9 cellular contexts compared by ENCODE assay signal in the genomic region with DNA sequence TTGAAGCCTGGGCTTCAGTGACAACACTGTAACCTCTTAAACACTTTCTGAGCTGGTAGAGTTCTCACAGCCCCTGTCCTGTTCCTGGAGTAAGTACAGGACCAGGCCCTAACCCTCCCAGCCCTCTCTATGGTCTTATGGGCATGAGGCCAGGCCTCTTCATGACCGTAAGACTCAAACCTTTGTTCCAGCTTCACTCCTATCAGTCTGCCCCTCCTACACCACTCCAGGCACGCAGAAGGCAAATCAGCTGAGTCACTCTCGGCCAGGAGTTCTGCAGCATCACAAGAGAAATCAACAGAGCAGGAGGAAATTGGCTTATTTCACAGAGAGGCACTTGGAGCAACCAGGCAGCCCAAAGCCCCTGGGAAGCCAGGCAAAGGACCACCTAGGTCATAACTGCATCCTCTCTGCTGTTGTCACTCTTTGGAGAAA. TPM values are rescaled to one million over a fixed set of nuclear protein-coding genes. Genes with fewer than 3 reads are reported as not detected.
DNase-seq lines count a peak whose midpoint lies in the region; ATAC-seq, FAIRE-seq and TF ChIP-seq lines count a peak whose summit lies in the region.
"Had no signal": no experiment of that assay in that cellular context is flagged by ENCODE, and none has a peak within 500 bp of the region (broad histone marks: within the 10 kb centered on the region; RNA-seq: fewer than 3 reads in every experiment).

No MANE protein-coding gene starts in this region.

- 0% methylated on average over 3 of the region's 3 CpGs for WGBS in HepG2 (ENCODE audit: low lambda C conversion rate)
- 26% methylated on average over 3 of the region's 3 CpGs for WGBS in right lobe of liver (ENCODE audit: insufficient coverage, low coverage, low lambda C conversion rate, missing lambda C conversion rate)
- WGBS in heart left ventricle, 4 donors: 8 to 21% (median 13%) methylated on average over 3 of the region's 3 CpGs

- peak overlapping the region; percentile 67 for H3K4me2 ChIP-seq in HepG2 (ENCODE audit: low read depth, low read length)
- H3K4me2 ChIP-seq: BLaER1 treated with 17β-estradiol and CSF1 and Interleukin-3, amounts not matched to agents 10 nM and 100 nM had no signal

- H3K9me3 ChIP-seq in HepG2 (ENCODE audit: low read length) (no peaks in the 10 kb centered on the region), right lobe of liver (no peaks in the 10 kb centered on the region), heart left ventricle (no peaks in the 10 kb centered on the region)
- H3K9me3 ChIP-seq: BLaER1 treated with 17β-estradiol and CSF1 and Interleukin-3, amounts not matched to agents 10 nM and 100 nM had no signal

- H3K79me2 ChIP-seq in HepG2 (ENCODE audit: insufficient read depth, low read length): no peaks in the 10 kb centered on the region

- H3K27me3 ChIP-seq in HepG2 (ENCODE audit: control insufficient read depth in 1 of 2, insufficient read depth in 2 of 2, low read length in 2 of 2) (peaks cover 1 to 3% of the 10 kb centered on the region in 2 experiments; a peak in 1 of 5 replicates), right lobe of liver (no peaks in the 10 kb centered on the region), heart left ventricle (no peaks in the 10 kb centered on the region)
- H3K27me3 ChIP-seq: BLaER1 treated with 17β-estradiol and CSF1 and Interleukin-3, amounts not matched to agents 10 nM and 100 nM had no signal

- POLR2A ChIA-PET in HepG2 (lab: Yijun Ruan, JAX): interaction anchor here (0.7 to 3.0 kb wide), 4 partner anchors 13 to 146 kb away, joined by 3 to 13 read pairs (median 4); a partner anchor contains a TSS

- peak overlapping the region in 1 of 3 experiments; percentile 10; a peak in 1 of 6 replicates for H3K4me3 ChIP-seq in HepG2 (replicated peaks in 1 of 3; ENCODE audit: insufficient read depth in 1 of 3, low read depth in 2 of 3, low read length in 3 of 3)
- H3K4me3 ChIP-seq in right lobe of liver: no peak overlapping the region
- H3K4me3 ChIP-seq in heart left ventricle: no peak overlapping the region
- H3K4me3 ChIP-seq: BLaER1 treated with 17β-estradiol and CSF1 and Interleukin-3, amounts not matched to agents 10 nM and 100 nM had no signal

- BruUV-seq in HepG2 (replicated peaks; lab: Mats Ljungman, UMichigan): no TSS peak

- peak overlapping the region; percentile 23; the same call in 1 of the 2 replicates for H3K9ac ChIP-seq in HepG2 (ENCODE audit: insufficient read depth, low read depth, low read length)
- H3K9ac ChIP-seq: BLaER1 treated with 17β-estradiol and CSF1 and Interleukin-3, amounts not matched to agents 10 nM and 100 nM had no signal

- H3K27ac Mint-ChIP-seq in chondrocyte (ENCODE audit: unreplicated experiment): no peak overlapping the region

- H3K27me3 Mint-ChIP-seq in chondrocyte (ENCODE audit: low read depth): peaks cover 33% of the 10 kb centered on the region

- H3K4me1 ChIP-seq in HepG2 (ENCODE audit: insufficient read depth, low read length) (peaks cover 22% of the 10 kb centered on the region), right lobe of liver (no peaks in the 10 kb centered on the region), heart left ventricle (peaks cover 0 to 8% (median 0%) of the 10 kb centered on the region in 12 donors)
- H3K4me1 ChIP-seq: BLaER1 treated with 17β-estradiol and CSF1 and Interleukin-3, amounts not matched to agents 10 nM and 100 nM had no signal

- no peak overlapping the region for H3K4me3 Mint-ChIP-seq in chondrocyte (ENCODE audit: unreplicated experiment)

- TF ChIP-seq EP300 in HepG2 (IDR thresholded peaks at IDR 0.05; ENCODE audit: low read depth in 2 of 2, low read length in 2 of 2): 0 out of 4 replicates have a peak, but pooled peaks of 1 of the 2 experiments have one; percentile 32
- TF ChIP-seq EP300 in HepG2 (CRISPR knock-in tag; IDR thresholded peaks at IDR 0.05; ENCODE audit: borderline replicate concordance): peak; percentile 75

- no peak overlapping the region for H3K27ac ChIP-seq in HepG2 (ENCODE audit: extremely low read length, insufficient read depth, low read length)
- no peak overlapping the region for H3K27ac ChIP-seq in right lobe of liver
- H3K27ac ChIP-seq in heart left ventricle: no peak overlapping the region
- H3K27ac ChIP-seq: BLaER1 treated with 17β-estradiol and CSF1 and Interleukin-3, amounts not matched to agents 10 nM and 100 nM had no signal

- no peaks in the 10 kb centered on the region for H3K9me3 Mint-ChIP-seq in chondrocyte (ENCODE audit: low read depth)

- ATAC-seq in HepG2 (peak; percentile 96), right lobe of liver (no peak), heart left ventricle (peak in 3 of 4 donors; percentile 49 to 80 (median 76))

- FAIRE-seq in HepG2 (lab: Jason Lieb, UNC): peak; percentile 66

- in situ Hi-C loops in HepG2 (cut with HindIII; ENCODE audit: extremely low pct_ligation_motif_present, low pct_unique_long_range_greater_than_20kb): no loop called here
- in situ Hi-C loops in SK-MEL-5 (cut with HindIII; ENCODE audit: low pct_unique_long_range_greater_than_20kb, low sequenced_read_pairs): no loop called here

- H3K4me1 Mint-ChIP-seq in chondrocyte (ENCODE audit: low read depth): peaks cover 3% of the 10 kb centered on the region

- no peak for TF ChIP-seq POLR2A in HepG2 (IDR thresholded peaks at IDR 0.05; ENCODE audit: insufficient read depth in 1 of 2, low read depth in 2 of 2, low read length in 2 of 2)
- TF ChIP-seq POLR2A in right lobe of liver (IDR thresholded peaks at IDR 0.05): no peak
- TF ChIP-seq POLR2A in heart left ventricle (IDR thresholded peaks at IDR 0.05): no peak

- CTCF ChIA-PET in HepG2 (lab: Yijun Ruan, JAX; ENCODE audit: low intra/inter-chr PET ratio, low total read pairs): no interaction called here

- TF ChIP-seq RAD21 in HepG2 (CRISPR knock-in tag; IDR thresholded peaks at IDR 0.05): no peak

- H3K36me3 ChIP-seq in HepG2 (replicated peaks in 1 of 2; ENCODE audit: control insufficient read depth in 1 of 2, insufficient read depth in 2 of 2, low read length in 2 of 2) (no peaks in the 10 kb centered on the region), right lobe of liver (no peaks in the 10 kb centered on the region), heart left ventricle (no peaks in the 10 kb centered on the region)
- H3K36me3 ChIP-seq: BLaER1 treated with 17β-estradiol and CSF1 and Interleukin-3, amounts not matched to agents 10 nM and 100 nM had no signal

- intact Hi-C loops in HepG2 (cut with micrococcal nuclease; ENCODE audit: unreplicated experiment): no loop called here
- intact Hi-C loops in right lobe of liver (cut with DNase I): no loop called here
- intact Hi-C loops in heart left ventricle (cut with DNase I): no loop called here

- H2AFZ ChIP-seq in HepG2 (ENCODE audit: low read length): peak overlapping the region; percentile 92

- TF ChIP-seq CTCF in HepG2 (CRISPR knock-in tag; IDR thresholded peaks at IDR 0.05) (no peak), right lobe of liver (IDR thresholded peaks at IDR 0.05) (no peak), heart left ventricle (IDR thresholded peaks at IDR 0.05) (no peak), chondrocyte (IDR thresholded peaks at IDR 0.05) (no peak)

- DNase-seq in HepG2 (ENCODE audit: low spot score): peak; percentile 93
- no peak for DNase-seq in right lobe of liver
- peak; percentile 85 for DNase-seq in SK-MEL-5 (ENCODE audit: low read depth, low spot score)
- peak in 3 of 5 donors; percentile 11 to 52 (median 28) for DNase-seq in heart left ventricle
- no peak for DNase-seq in activated T-cell treated with anti-CD3 and anti-CD28 coated beads for 4 hours
- no peak for DNase-seq in AML-193 (lab: John Stamatoyannopoulos, UW)
- DNase-seq in chondrocyte (ENCODE audit: low spot score): no peak
- no peak for DNase-seq in putamen (ENCODE audit: low spot score)

- H3K36me3 Mint-ChIP-seq in chondrocyte (ENCODE audit: low read depth): no peaks in the 10 kb centered on the region

- H4K20me1 ChIP-seq in HepG2 (ENCODE audit: insufficient read depth, low read length): no peaks in the 10 kb centered on the region
- H4K20me1 ChIP-seq: BLaER1 treated with 17β-estradiol and CSF1 and Interleukin-3, amounts not matched to agents 10 nM and 100 nM had no signal

TF ChIP-seq in HepG2, 621 proteins besides CTCF, POLR2A, EP300 and RAD21 (continues in another document):
- TF ChIP-seq KLF13 (CRISPR knock-in tag; IDR thresholded peaks at IDR 0.05): 0 out of 2 replicates have a peak, but pooled peaks have one; percentile 14
- TF ChIP-seq RARG (CRISPR knock-in tag; IDR thresholded peaks at IDR 0.05; ENCODE audit: low read depth): no peak
- TF ChIP-seq ZNF547 (CRISPR knock-in tag; IDR thresholded peaks at IDR 0.05): 0 out of 2 replicates have a peak, but pooled peaks have one; percentile 62

RNA-seq across cellular contexts. Expression of a gene that starts 25.3 kb away (rescaled TPM):
- 33.9 and 52.0 TPM in 2 replicates for total RNA-seq in HepG2 (2016; rRNA removed; fragmentation: Illumina TruSeq; extraction: Trizol)
- 383 and 424 TPM in 2 replicates for total RNA-seq in HepG2 (2016; cell fraction: cytosol; rRNA removed; fragmentation: Illumina TruSeq; extraction: Trizol; ENCODE audit: low read depth)
- 30.5 and 56.1 TPM in 2 replicates for total RNA-seq in HepG2 (2016; cell fraction: insoluble cytoplasmic fraction; rRNA removed; fragmentation: Illumina TruSeq; extraction: Trizol)
- 103 and 120 TPM in 2 replicates for total RNA-seq in HepG2 (2016; cell fraction: membrane; rRNA removed; fragmentation: Illumina TruSeq; extraction: Trizol)
- total RNA-seq in HepG2 (2016; cell fraction: nucleus; rRNA removed; fragmentation: Illumina TruSeq; extraction: Trizol): 105 and 132 TPM in 2 replicates
- 14.0 and 14.4 TPM in 2 replicates for polyA plus RNA-seq in HepG2 (2011; rRNA removed)
- 6.8 and 8.2 TPM in 2 replicates for polyA plus RNA-seq in HepG2 (2011; cell fraction: cytosol; rRNA removed)
- polyA plus RNA-seq in HepG2 (2011; cell fraction: nucleus; rRNA removed): 66.8 and 70.6 TPM in 2 replicates
- 21.8 and 27.4 TPM in 2 replicates for polyA plus RNA-seq in HepG2 (2012)
- polyA plus RNA-seq in HepG2 (2016; cell fraction: cytosol; fragmentation: Illumina TruSeq; extraction: Trizol; ENCODE audit: low read depth): 0.45 and 0.47 TPM in 2 replicates
- 8.5 and 8.8 TPM in 2 replicates for polyA plus RNA-seq in HepG2 (2016; cell fraction: insoluble cytoplasmic fraction; fragmentation: Illumina TruSeq; extraction: Trizol; ENCODE audit: low read depth)
- polyA plus RNA-seq in HepG2 (2016; cell fraction: membrane; fragmentation: Illumina TruSeq; extraction: Trizol; ENCODE audit: low read depth): 0.95 and 1.2 TPM in 2 replicates
- 53.6 and 57.4 TPM in 2 replicates for polyA plus RNA-seq in HepG2 (2016; cell fraction: nucleus; fragmentation: Illumina TruSeq; extraction: Trizol; ENCODE audit: insufficient read depth, low read depth)
- polyA minus RNA-seq in HepG2 (2011; rRNA and poly(A)+ RNA removed; ENCODE audit: low replicate concordance): 24.1 and 40.6 TPM in 2 replicates
- 16.1 and 19.3 TPM in 2 replicates for polyA minus RNA-seq in HepG2 (2011; cell fraction: cytosol; rRNA and poly(A)+ RNA removed)
- polyA minus RNA-seq in HepG2 (2011; cell fraction: nucleus; rRNA and poly(A)+ RNA removed): 257 and 299 TPM in 2 replicates
- total RNA-seq in right lobe of liver: 10 to 100 TPM in 5 of 6 experiments, 1 to 10 TPM in 1; 9.3 to 24.1 (median 16.6) TPM
- 23.5 and 27.7 TPM in 2 replicates for total RNA-seq in SK-MEL-5 (2014; rRNA removed; shearing (Covaris generic))
- polyA plus RNA-seq in SK-MEL-5 (2015; cell fraction: cytosol; rRNA removed): 7.8 and 11.3 TPM in 2 replicates
- polyA plus RNA-seq in SK-MEL-5 (2015; cell fraction: nucleus; rRNA removed): 42.8 and 48.4 TPM in 2 replicates
- 10 to 100 TPM; 19.8 to 52.8 (median 41.4) TPM for total RNA-seq in heart left ventricle
- 10 to 100 TPM in 1 of 2 donors, 1 to 10 TPM in 1; 6.5 to 16.2 TPM for polyA plus RNA-seq in heart left ventricle
- 29.9 to 39.7 TPM (median 34.4 TPM) in 3 replicates for total RNA-seq in chondrocyte

Comparison
In these comparisons a context has a peak if more than half of its experiments do, and no peak if none do; other contexts are left out.
1. ATAC-seq: peak in HepG2 (single experiment) and heart left ventricle (3 of 4); none in right lobe of liver (0 of 4).
2. DNase-seq: peak in HepG2 (single experiment), SK-MEL-5 (single experiment) and heart left ventricle (3 of 5); none in right lobe of liver (0 of 3), activated T-cell treated with anti-CD3 and anti-CD28 coated beads for 4 hours (single experiment), AML-193 (0 of 2), chondrocyte (single experiment) and putamen (single experiment).